In the genomic region with DNA sequence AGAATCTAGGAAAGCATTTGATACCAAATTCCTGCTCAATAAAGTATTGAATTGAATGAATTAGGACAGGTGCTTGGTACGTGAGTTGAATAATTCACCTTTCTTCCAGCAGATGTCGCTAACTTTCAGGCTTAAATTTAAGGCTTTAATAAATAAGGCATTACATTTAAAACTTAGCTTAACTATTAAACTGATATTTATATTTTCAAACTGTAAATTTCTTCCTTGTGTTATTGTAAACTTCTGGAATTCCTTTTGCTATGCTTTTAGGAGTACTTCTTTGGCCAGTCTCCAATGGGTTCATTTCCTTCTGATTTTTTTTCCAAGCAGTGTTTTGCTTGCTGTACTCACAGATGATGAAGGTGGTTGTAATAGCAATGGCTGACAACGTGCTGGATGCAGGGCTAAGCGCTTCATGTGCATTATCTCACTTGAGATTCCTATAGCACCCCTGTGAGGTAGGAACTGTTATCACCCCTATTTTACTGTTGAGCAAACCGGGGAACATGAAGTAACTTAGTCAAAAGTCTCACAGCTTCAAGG, we compare ENCODE assay signal across 8 cellular contexts.
DNase-seq lines count a peak whose midpoint lies in the region; ATAC-seq and TF ChIP-seq lines count a peak whose summit lies in the region.

No MANE protein-coding gene starts in this region.

- intact Hi-C loops in ascending aorta (cut with DNase I) = loop anchor here (1.0 kb wide), 1 partner anchor 759 kb away; no protein-coding TSS in a partner anchor

- H3K27ac ChIP-seq in ascending aorta = no peak overlapping the region

- H3K27me3 ChIP-seq in ascending aorta = no peaks in the 10 kb centered on the region

- DNase-seq in NCI-H2081 (lab: John Stamatoyannopoulos, UW) (peak; percentile 30 to 33), NCI-H2081 treated with DMSO at 0.1 percent for 48 hours (lab: John Stamatoyannopoulos, UW) (no peak), NCI-H526 (lab: John Stamatoyannopoulos, UW) (peak; percentile 12 to 65), ascending aorta (ENCODE audit: low spot score in 2 of 2) (no peak), iPS-NIHi11 (ENCODE audit: low spot score) (peak; percentile 53), stromal cell of bone marrow (ENCODE audit: low read depth) (peak; percentile 33)

- no peaks in the 10 kb centered on the region for H3K4me1 ChIP-seq in ascending aorta

- H3K4me3 ChIP-seq in ascending aorta = no peak overlapping the region

- no peaks in the 10 kb centered on the region for H3K9me3 ChIP-seq in ascending aorta

- TF ChIP-seq CTCF in ascending aorta (IDR thresholded peaks at IDR 0.05) = peak; percentile 35 to 73 (median 62)

- peak; percentile 45 for ATAC-seq in HG02852 (IDR thresholded peaks at IDR 0.05; ENCODE audit: unreplicated experiment)
- no peak for ATAC-seq in HG02870 (IDR thresholded peaks at IDR 0.05; ENCODE audit: unreplicated experiment)

- H3K36me3 ChIP-seq in ascending aorta = no peaks in the 10 kb centered on the region

Comparison
In these comparisons a context has a peak if more than half of its experiments do, and no peak if none do; other contexts are left out.
1. DNase-seq: peak in NCI-H2081 (2 of 2), NCI-H526 (2 of 2), iPS-NIHi11 (single experiment) and stromal cell of bone marrow (single experiment); none in NCI-H2081 treated with DMSO at 0.1 percent for 48 hours (single experiment) and ascending aorta (0 of 2).